ENCODE assay signal across 40 cellular contexts in the genomic region with DNA sequence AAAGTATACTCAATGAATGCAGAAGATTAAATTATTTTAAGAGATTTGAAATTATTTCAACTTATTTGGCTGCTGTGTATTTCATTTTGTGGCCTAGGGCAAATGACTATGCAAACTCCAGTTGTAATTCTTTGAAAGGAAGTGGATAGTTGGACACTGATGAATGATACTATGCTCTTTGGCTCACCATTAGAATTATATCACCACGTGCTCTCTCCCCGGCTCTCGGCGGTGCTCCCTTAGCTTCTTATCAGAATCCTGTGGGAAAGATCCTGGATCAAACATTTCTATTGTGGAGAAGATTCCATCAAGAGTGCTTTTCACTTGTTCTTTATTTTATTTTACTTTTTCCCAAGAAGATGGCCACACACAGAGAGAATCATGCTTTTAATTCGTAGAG. TPM values are rescaled to one million over a fixed set of nuclear protein-coding genes. Genes with fewer than 3 reads are reported as not detected.
"Had no signal": no experiment of that assay in that cellular context is flagged by ENCODE, and none has a peak within 500 bp of the region (broad histone marks: within the 10 kb centered on the region; RNA-seq: fewer than 3 reads in every experiment).

No MANE protein-coding gene starts in this region.

- H3K27me3 ChIP-seq: cardiac muscle cell had no signal

- H3K4me3 ChIP-seq: cardiac muscle cell had no signal

- H3K27ac ChIP-seq: cardiac muscle cell, KMS-11, RWPE1, VCaP had no signal

- DNase-seq: activated B cell treated with CpG ODN at 0.5 μM for 24 hours; activated CD4-positive, alpha-beta memory T cell treated with anti-CD3 and anti-CD28 coated beads, Interleukin-2, amount 10 ng/mL, durations not matched to agents 7 days and 5 days; activated CD4-positive, alpha-beta T cell treated with anti-CD3 and anti-CD28 coated beads for 4 hours; activated CD4-positive, CD25-positive, alpha-beta regulatory T cell treated with anti-CD3 and anti-CD28 coated beads, Interleukin-2, amount 50 U/mL, for 72 hours; activated CD8-positive, alpha-beta memory T cell treated with anti-CD3 and anti-CD28 coated beads for 24 hours; activated CD8-positive, alpha-beta memory T cell treated with anti-CD3 and anti-CD28 coated beads, Interleukin-2, amount 10 ng/mL, durations not matched to agents 7 days and 5 days; activated CD8-positive, alpha-beta memory T cell treated with anti-CD3 and anti-CD28 coated beads, Interleukin-2, amount 50 U/mL, for 48 hours; activated effector memory CD4-positive, alpha-beta T cell treated with Interleukin-2 at 50 U/mL for 16 hours; activated naive CD4-positive, alpha-beta T cell treated with anti-CD3 and anti-CD28 coated beads, Interleukin-2, amount 10 ng/mL, durations not matched to agents 7 days and 5 days; activated naive CD8-positive, alpha-beta T cell treated with anti-CD3 and anti-CD28 coated beads, Interleukin-2, amount 50 U/mL, for 24 hours; activated T-cell treated with anti-CD3 and anti-CD28 coated beads, Interleukin-2, amount 50 U/mL, for 48 hours; aorta; MM.1S; MV-4-11; NCI-H1092; NCI-H1417; NCI-H146; NCI-H187; NCI-H2029 treated with DMSO at 0.1 percent for 48 hours; NCI-H2107; NCI-H2171; NCI-H446; NCI-H510A treated with DMSO at 0.1 percent for 48 hours; NCI-H526 treated with DMSO at 0.1 percent for 48 hours; NCI-H774; PC-3; SIG-M5; SW 1271; T1000 had no signal

- FAIRE-seq: RCC 7860 had no signal

- ATAC-seq: activated CD8-positive, alpha-beta memory T cell treated with anti-CD3 and anti-CD28 coated beads, Interleukin-2, amount 10 ng/mL, durations not matched to agents 7 days and 5 days; activated naive CD8-positive, alpha-beta T cell treated with anti-CD3 and anti-CD28 coated beads, Interleukin-2, amount 50 U/mL, for 24 hours; PC-3; Right ventricle myocardium inferior had no signal

- H3K36me3 ChIP-seq: cardiac muscle cell had no signal

- H3K9ac ChIP-seq: KMS-11 had no signal

- H3K4me2 ChIP-seq: KMS-11 had no signal

RNA-seq across cellular contexts. Expression of gene ADCYAP1, which starts 55.2 kb away (rescaled TPM):
- total RNA-seq: activated B cell treated with CpG ODN at 0.5 μM for 24 hours; activated CD4-positive, alpha-beta memory T cell treated with anti-CD3 and anti-CD28 coated beads, Interleukin-2, amount 10 ng/mL, durations not matched to agents 7 days and 5 days; activated CD8-positive, alpha-beta memory T cell treated with anti-CD3 and anti-CD28 coated beads, Interleukin-2, amount 10 ng/mL, durations not matched to agents 7 days and 5 days; cardiac muscle cell; chondrocyte; LHCN-M2; Right ventricle myocardium inferior; SK-MEL-5; T-helper 1 cell treated with Interleukin-12 subunit alpha and Interleukin-12 subunit beta and Interleukin-4 antibody, amounts not matched to agents 30 ng/mL and 1 ng/mL, for 36 hours; T-helper 2 cell treated with Interferon-gamma antibody and Interleukin-4, amounts not matched to agents 100 ng/mL and 5 ng/mL, for 36 hours had no signal
- polyA plus RNA-seq: aorta, cardiac muscle cell had no signal
